ENCODE assay signal across 1 cellular context in the genomic region with DNA sequence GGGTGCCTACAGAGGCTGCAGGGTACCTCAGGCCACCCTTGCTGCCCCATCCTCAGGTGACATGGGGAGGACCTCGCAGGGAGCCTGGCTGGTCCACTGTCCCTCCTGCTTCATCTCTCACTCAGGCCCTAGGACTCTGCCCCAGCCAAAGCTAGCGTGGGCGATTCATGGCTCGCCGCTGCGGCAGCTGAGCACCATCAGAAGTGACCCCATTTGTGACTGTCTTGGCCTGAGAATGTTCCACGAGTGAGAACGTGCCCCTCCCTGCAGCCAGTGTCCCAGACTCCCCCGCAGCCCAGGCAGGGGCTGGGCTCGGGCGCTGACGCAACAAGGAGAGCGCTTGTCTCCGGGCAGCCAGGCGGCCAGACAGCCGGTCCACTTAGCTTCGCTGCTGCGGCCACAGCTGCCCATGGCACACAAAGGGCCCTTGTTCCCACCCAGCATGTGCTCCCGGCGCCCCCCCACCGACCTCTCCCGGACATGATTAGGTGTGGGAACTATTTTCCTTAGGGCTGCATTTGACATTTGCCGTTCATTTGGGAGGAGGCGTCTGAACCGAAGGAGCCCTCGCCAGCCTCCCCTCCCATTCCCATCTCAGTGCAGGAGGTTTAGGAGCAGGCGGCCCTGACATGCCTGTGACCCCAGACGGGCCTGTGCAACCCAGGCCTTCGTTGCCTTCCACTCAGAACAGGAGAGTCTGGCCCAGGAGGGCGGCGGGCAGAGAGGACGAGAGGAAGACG.
TF ChIP-seq lines count a peak whose summit lies in the region.

No MANE protein-coding gene starts in this region.

TF ChIP-seq in HepG2, 621 proteins besides CTCF, POLR2A, EP300 and RAD21 (continued from another document and continues in another):
- no peak for TF ChIP-seq AKNA (CRISPR knock-in tag; IDR thresholded peaks at IDR 0.05; ENCODE audit: borderline replicate concordance)
- TF ChIP-seq KDM3A (CRISPR knock-in tag; IDR thresholded peaks at IDR 0.05; ENCODE audit: low read depth): no peak
- TF ChIP-seq ZNF563 (CRISPR knock-in tag; IDR thresholded peaks at IDR 0.05): no peak
- TF ChIP-seq ZNF749 (CRISPR knock-in tag; IDR thresholded peaks at IDR 0.05; ENCODE audit: borderline replicate concordance): no peak
- TF ChIP-seq KLF6 (CRISPR knock-in tag; IDR thresholded peaks at IDR 0.05): no peak
- no peak for TF ChIP-seq ATM (IDR thresholded peaks at IDR 0.05; ENCODE audit: borderline replicate concordance)
- TF ChIP-seq ZBTB38 (CRISPR knock-in tag; IDR thresholded peaks at IDR 0.05): peak; percentile 83; the same call in 1 of the 2 replicates
- TF ChIP-seq TCF7L2 (IDR thresholded peaks at IDR 0.05; ENCODE audit: low read depth, low read length): no peak
- peak; percentile 20; the same call in 1 of the 2 replicates for TF ChIP-seq ZNF614 (CRISPR knock-in tag; IDR thresholded peaks at IDR 0.05; ENCODE audit: borderline replicate concordance)
- TF ChIP-seq MED8 (CRISPR knock-in tag; IDR thresholded peaks at IDR 0.05; ENCODE audit: insufficient replicate concordance): peak; percentile 47
- TF ChIP-seq, protein P1, sequence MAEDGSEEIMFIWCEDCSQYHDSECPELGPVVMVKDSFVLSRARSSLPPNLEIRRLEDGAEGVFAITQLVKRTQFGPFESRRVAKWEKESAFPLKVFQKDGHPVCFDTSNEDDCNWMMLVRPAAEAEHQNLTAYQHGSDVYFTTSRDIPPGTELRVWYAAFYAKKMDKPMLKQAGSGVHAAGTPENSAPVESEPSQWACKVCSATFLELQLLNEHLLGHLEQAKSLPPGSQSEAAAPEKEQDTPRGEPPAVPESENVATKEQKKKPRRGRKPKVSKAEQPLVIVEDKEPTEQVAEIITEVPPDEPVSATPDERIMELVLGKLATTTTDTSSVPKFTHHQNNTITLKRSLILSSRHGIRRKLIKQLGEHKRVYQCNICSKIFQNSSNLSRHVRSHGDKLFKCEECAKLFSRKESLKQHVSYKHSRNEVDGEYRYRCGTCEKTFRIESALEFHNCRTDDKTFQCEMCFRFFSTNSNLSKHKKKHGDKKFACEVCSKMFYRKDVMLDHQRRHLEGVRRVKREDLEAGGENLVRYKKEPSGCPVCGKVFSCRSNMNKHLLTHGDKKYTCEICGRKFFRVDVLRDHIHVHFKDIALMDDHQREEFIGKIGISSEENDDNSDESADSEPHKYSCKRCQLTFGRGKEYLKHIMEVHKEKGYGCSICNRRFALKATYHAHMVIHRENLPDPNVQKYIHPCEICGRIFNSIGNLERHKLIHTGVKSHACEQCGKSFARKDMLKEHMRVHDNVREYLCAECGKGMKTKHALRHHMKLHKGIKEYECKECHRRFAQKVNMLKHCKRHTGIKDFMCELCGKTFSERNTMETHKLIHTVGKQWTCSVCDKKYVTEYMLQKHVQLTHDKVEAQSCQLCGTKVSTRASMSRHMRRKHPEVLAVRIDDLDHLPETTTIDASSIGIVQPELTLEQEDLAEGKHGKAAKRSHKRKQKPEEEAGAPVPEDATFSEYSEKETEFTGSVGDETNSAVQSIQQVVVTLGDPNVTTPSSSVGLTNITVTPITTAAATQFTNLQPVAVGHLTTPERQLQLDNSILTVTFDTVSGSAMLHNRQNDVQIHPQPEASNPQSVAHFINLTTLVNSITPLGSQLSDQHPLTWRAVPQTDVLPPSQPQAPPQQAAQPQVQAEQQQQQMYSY (CRISPR knock-in tag; IDR thresholded peaks at IDR 0.05): no peak
- TF ChIP-seq ZNF558 (CRISPR knock-in tag; IDR thresholded peaks at IDR 0.05; ENCODE audit: borderline replicate concordance): peak; percentile 87; the same call in 1 of the 2 replicates
- TF ChIP-seq TARDBP (CRISPR knock-in tag; IDR thresholded peaks at IDR 0.05): no peak; the same call in 1 of the 2 replicates
- no peak for TF ChIP-seq RBM22 (optimal IDR thresholded peaks at IDR 0.05; ENCODE audit: low read length)
- TF ChIP-seq ATF5 (CRISPR knock-in tag; IDR thresholded peaks at IDR 0.05; ENCODE audit: low read depth): no peak
- TF ChIP-seq ZBTB3 (CRISPR knock-in tag; IDR thresholded peaks at IDR 0.05; ENCODE audit: borderline replicate concordance, low read depth): no peak
- TF ChIP-seq CENPT (CRISPR knock-in tag; IDR thresholded peaks at IDR 0.05; ENCODE audit: low read depth): no peak
- TF ChIP-seq SAP130 (CRISPR knock-in tag; IDR thresholded peaks at IDR 0.05; ENCODE audit: low read depth): peak; percentile 83
- TF ChIP-seq NCOA2 (CRISPR knock-in tag; IDR thresholded peaks at IDR 0.05): peak; percentile 48; the same call in 1 of the 2 replicates
- TF ChIP-seq REST (IDR thresholded peaks at IDR 0.05; ENCODE audit: borderline replicate concordance in 1 of 2, low read depth in 1 of 2, low read length in 2 of 2): no peak
- TF ChIP-seq TRAFD1 (CRISPR knock-in tag; IDR thresholded peaks at IDR 0.05; ENCODE audit: borderline replicate concordance): 0 out of 2 replicates have a peak, but pooled peaks have one; percentile 41
- TF ChIP-seq, protein P2, sequence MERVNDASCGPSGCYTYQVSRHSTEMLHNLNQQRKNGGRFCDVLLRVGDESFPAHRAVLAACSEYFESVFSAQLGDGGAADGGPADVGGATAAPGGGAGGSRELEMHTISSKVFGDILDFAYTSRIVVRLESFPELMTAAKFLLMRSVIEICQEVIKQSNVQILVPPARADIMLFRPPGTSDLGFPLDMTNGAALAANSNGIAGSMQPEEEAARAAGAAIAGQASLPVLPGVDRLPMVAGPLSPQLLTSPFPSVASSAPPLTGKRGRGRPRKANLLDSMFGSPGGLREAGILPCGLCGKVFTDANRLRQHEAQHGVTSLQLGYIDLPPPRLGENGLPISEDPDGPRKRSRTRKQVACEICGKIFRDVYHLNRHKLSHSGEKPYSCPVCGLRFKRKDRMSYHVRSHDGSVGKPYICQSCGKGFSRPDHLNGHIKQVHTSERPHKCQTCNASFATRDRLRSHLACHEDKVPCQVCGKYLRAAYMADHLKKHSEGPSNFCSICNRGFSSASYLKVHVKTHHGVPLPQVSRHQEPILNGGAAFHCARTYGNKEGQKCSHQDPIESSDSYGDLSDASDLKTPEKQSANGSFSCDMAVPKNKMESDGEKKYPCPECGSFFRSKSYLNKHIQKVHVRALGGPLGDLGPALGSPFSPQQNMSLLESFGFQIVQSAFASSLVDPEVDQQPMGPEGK (CRISPR knock-in tag; IDR thresholded peaks at IDR 0.05): peak; percentile 93
- TF ChIP-seq SATB2 (CRISPR knock-in tag; IDR thresholded peaks at IDR 0.05): no peak
- TF ChIP-seq POLR2G (IDR thresholded peaks at IDR 0.05; ENCODE audit: low read depth, low read length): no peak; the same call in 1 of the 2 replicates
- TF ChIP-seq, protein P3, sequence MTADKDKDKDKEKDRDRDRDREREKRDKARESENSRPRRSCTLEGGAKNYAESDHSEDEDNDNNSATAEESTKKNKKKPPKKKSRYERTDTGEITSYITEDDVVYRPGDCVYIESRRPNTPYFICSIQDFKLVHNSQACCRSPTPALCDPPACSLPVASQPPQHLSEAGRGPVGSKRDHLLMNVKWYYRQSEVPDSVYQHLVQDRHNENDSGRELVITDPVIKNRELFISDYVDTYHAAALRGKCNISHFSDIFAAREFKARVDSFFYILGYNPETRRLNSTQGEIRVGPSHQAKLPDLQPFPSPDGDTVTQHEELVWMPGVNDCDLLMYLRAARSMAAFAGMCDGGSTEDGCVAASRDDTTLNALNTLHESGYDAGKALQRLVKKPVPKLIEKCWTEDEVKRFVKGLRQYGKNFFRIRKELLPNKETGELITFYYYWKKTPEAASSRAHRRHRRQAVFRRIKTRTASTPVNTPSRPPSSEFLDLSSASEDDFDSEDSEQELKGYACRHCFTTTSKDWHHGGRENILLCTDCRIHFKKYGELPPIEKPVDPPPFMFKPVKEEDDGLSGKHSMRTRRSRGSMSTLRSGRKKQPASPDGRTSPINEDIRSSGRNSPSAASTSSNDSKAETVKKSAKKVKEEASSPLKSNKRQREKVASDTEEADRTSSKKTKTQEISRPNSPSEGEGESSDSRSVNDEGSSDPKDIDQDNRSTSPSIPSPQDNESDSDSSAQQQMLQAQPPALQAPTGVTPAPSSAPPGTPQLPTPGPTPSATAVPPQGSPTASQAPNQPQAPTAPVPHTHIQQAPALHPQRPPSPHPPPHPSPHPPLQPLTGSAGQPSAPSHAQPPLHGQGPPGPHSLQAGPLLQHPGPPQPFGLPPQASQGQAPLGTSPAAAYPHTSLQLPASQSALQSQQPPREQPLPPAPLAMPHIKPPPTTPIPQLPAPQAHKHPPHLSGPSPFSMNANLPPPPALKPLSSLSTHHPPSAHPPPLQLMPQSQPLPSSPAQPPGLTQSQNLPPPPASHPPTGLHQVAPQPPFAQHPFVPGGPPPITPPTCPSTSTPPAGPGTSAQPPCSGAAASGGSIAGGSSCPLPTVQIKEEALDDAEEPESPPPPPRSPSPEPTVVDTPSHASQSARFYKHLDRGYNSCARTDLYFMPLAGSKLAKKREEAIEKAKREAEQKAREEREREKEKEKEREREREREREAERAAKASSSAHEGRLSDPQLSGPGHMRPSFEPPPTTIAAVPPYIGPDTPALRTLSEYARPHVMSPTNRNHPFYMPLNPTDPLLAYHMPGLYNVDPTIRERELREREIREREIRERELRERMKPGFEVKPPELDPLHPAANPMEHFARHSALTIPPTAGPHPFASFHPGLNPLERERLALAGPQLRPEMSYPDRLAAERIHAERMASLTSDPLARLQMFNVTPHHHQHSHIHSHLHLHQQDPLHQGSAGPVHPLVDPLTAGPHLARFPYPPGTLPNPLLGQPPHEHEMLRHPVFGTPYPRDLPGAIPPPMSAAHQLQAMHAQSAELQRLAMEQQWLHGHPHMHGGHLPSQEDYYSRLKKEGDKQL (CRISPR knock-in tag; IDR thresholded peaks at IDR 0.05; ENCODE audit: low read depth): no peak
